In the genomic region with DNA sequence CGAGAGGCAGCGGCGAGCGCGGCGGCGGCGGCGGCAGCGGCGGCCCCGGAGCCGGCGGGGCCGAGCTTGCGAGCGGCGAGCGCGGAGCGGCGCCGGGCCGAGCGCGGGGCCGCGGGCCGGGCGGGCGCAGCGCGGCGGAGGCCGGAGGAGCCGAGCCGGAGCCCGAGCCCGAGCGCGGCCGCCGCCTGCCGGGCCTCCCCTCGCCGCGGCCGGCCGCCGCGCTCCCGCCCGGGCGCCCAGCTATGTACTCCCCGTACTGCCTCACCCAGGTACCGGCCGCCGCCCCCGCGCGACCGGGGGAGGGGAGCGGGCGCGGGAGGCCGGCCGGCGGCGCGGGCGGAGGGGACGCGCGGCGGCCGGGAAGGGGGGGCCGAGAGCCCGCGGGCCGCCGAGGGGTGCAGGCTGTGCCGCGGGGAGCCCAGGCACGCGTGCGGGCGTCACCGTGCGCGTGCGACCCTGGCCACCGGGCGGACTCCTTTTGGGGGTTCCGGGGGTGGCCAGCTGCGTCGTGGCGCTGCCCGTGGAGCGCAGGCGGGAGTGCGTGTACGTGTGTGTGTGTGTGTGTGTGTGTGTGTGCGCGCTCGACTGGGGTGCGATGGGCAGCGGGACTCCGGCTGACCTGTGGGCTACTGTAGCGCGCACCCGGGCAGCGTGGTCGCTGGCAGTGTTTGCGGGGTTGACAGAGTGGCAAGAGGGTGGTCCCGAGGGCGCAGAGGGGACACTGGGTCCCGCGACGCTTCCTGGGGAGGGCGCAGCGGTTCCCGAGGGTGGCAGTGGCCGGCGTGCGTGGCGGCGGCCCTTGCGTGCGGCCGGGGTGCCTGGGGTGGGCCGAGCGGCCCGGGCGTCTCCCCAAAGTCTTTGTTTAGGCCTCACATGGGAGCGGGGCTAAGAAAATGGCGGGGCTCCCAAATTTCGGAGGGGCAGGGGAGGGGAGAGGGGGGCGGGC, we compare ENCODE assay signal across 8 cellular contexts. TPM values are rescaled to one million over a fixed set of nuclear protein-coding genes. Genes with fewer than 3 reads are reported as not detected.
DNase-seq lines count a peak whose midpoint lies in the region; ATAC-seq and TF ChIP-seq lines count a peak whose summit lies in the region.

No MANE protein-coding gene starts in this region.

- no peak overlapping the region for H3K27ac ChIP-seq in AG04450 (ENCODE audit: low read depth, low read length)

- no peak overlapping the region for H3K27ac Mint-ChIP-seq in stimulated activated memory B cell treated with anti-CD40 and anti-IgM and Interleukin-4, amounts not matched to agents 10 μg/mL and 1 μg/mL and 100 μg/mL, for 72 hours

- peaks cover 11% of the 10 kb centered on the region for H3K4me1 Mint-ChIP-seq in stimulated activated memory B cell treated with anti-CD40 and anti-IgM and Interleukin-4, amounts not matched to agents 10 μg/mL and 1 μg/mL and 100 μg/mL, for 72 hours

- POLR2A ChIA-PET in AG04450 (lab: Yijun Ruan, JAX): interaction anchor here (1.3 kb wide), 1 partner anchor 17 kb away, joined by 4 read pairs; no protein-coding TSS in a partner anchor

- no peaks in the 10 kb centered on the region for H3K27me3 ChIP-seq in AG04450 (ENCODE audit: control insufficient read depth, insufficient read depth, low read length)
- peaks cover 62% of the 10 kb centered on the region for H3K27me3 ChIP-seq in H7 (ENCODE audit: control insufficient read depth, insufficient read depth, low read length)

- H3K36me3 Mint-ChIP-seq in stimulated activated memory B cell treated with anti-CD40 and anti-IgM and Interleukin-4, amounts not matched to agents 10 μg/mL and 1 μg/mL and 100 μg/mL, for 72 hours: no peaks in the 10 kb centered on the region

- peak; percentile 49 for ATAC-seq in stimulated activated memory B cell treated with anti-CD40 and anti-IgM and Interleukin-4, amounts not matched to agents 10 μg/mL and 1 μg/mL and 100 μg/mL, for 72 hours
- no peak for ATAC-seq in HG03432 (IDR thresholded peaks at IDR 0.05; ENCODE audit: unreplicated experiment)

- no peaks in the 10 kb centered on the region for H3K9me3 Mint-ChIP-seq in stimulated activated memory B cell treated with anti-CD40 and anti-IgM and Interleukin-4, amounts not matched to agents 10 μg/mL and 1 μg/mL and 100 μg/mL, for 72 hours

- CTCF ChIA-PET in AG04450 (lab: Charles Lee): interaction anchor here (1.1 kb wide), 1 partner anchor 65 kb away, joined by 6 read pairs; no protein-coding TSS in a partner anchor

- H3K4me3 Mint-ChIP-seq in stimulated activated memory B cell treated with anti-CD40 and anti-IgM and Interleukin-4, amounts not matched to agents 10 μg/mL and 1 μg/mL and 100 μg/mL, for 72 hours: peak overlapping the region; percentile 83

- no peak for TF ChIP-seq CTCF in AG04450 (IDR thresholded peaks at IDR 0.05; ENCODE audit: low read depth, low read length)

- peaks cover 14% of the 10 kb centered on the region for H3K27me3 Mint-ChIP-seq in stimulated activated memory B cell treated with anti-CD40 and anti-IgM and Interleukin-4, amounts not matched to agents 10 μg/mL and 1 μg/mL and 100 μg/mL, for 72 hours

- H3K36me3 ChIP-seq in H7 (replicated peaks; ENCODE audit: control insufficient read depth, insufficient read depth, low read length): no peaks in the 10 kb centered on the region

- peak overlapping the region; percentile 89 for H3K4me3 ChIP-seq in AG04450 (ENCODE audit: low read depth, low read length)
- H3K4me3 ChIP-seq in H7 (ENCODE audit: insufficient read depth, low read depth, low read length): peak overlapping the region; percentile 27

- no peak for DNase-seq in AG04450 (ENCODE audit: low read depth, low spot score)
- DNase-seq in H7: peak; percentile 91
- peak; percentile 40 for DNase-seq in amniotic epithelial cell (ENCODE audit: low read depth)
- DNase-seq in iPS-NIHi7 (ENCODE audit: extremely low spot score): peak; percentile 40
- DNase-seq in activated CD4-positive, CD25-positive, alpha-beta regulatory T cell (lab: John Stamatoyannopoulos, UW): no peak
- DNase-seq in midbrain (lab: John Stamatoyannopoulos, UW): no peak

- no peaks in the 10 kb centered on the region; the same call in 1 of the 2 replicates for H3K9me3 ChIP-seq in AG04450 (ENCODE audit: control insufficient read depth, insufficient read depth, low read length)

RNA-seq across cellular contexts. Expression of gene NFIX, which starts 0.6 kb away (rescaled TPM):
- polyA plus RNA-seq in AG04450 (2011; rRNA removed): 15.1 and 22.3 TPM in 2 replicates
- 32.8 and 33.9 TPM in 2 replicates for polyA minus RNA-seq in AG04450 (2011; rRNA and poly(A)+ RNA removed)
- 0.03 and 0.07 TPM in 2 replicates for total RNA-seq in H7 (2014; rRNA removed; shearing (Covaris generic))

RNA-seq across cellular contexts. Expression of gene DAND5, which starts 26.5 kb away (rescaled TPM):
- not detected in 2 replicates for polyA plus RNA-seq in AG04450 (2011; rRNA removed)
- polyA minus RNA-seq in AG04450 (2011; rRNA and poly(A)+ RNA removed): not detected in 2 replicates
- 0.15 TPM in 1 of 2 replicates, not detected in the other for total RNA-seq in H7 (2014; rRNA removed; shearing (Covaris generic))

RNA-seq across cellular contexts. Expression of gene GADD45GIP1, which starts 38.8 kb away (rescaled TPM):
- 31.6 and 35.1 TPM in 2 replicates for polyA plus RNA-seq in AG04450 (2011; rRNA removed)
- 8.0 and 9.4 TPM in 2 replicates for polyA minus RNA-seq in AG04450 (2011; rRNA and poly(A)+ RNA removed)
- 40.4 and 51.7 TPM in 2 replicates for total RNA-seq in H7 (2014; rRNA removed; shearing (Covaris generic))

RNA-seq across cellular contexts. Expression of gene RAD23A, which starts 50.2 kb away (rescaled TPM):
- polyA plus RNA-seq in AG04450 (2011; rRNA removed): 36.2 and 41.4 TPM in 2 replicates
- polyA minus RNA-seq in AG04450 (2011; rRNA and poly(A)+ RNA removed): 34.1 and 41.5 TPM in 2 replicates
- total RNA-seq in H7 (2014; rRNA removed; shearing (Covaris generic)): 146 and 155 TPM in 2 replicates

RNA-seq across cellular contexts. Expression of gene CALR, which starts 57.5 kb away (rescaled TPM):
- polyA plus RNA-seq in AG04450 (2011; rRNA removed): 1,597 and 1,650 TPM in 2 replicates
- polyA minus RNA-seq in AG04450 (2011; rRNA and poly(A)+ RNA removed): 1,727 and 1,897 TPM in 2 replicates
- total RNA-seq in H7 (2014; rRNA removed; shearing (Covaris generic)): 911 and 1,131 TPM in 2 replicates

Comparison
In these comparisons a context has a peak if more than half of its experiments do, and no peak if none do; other contexts are left out.
1. DNase-seq: peak in H7 (single experiment), amniotic epithelial cell (single experiment) and iPS-NIHi7 (single experiment); none in AG04450 (single experiment), activated CD4-positive, CD25-positive, alpha-beta regulatory T cell (0 of 4) and midbrain (single experiment).